In genomic region chr17:38893612-38894011, GRCh38 we compare ENCODE assay signal across 10 cellular contexts. TPM values are rescaled to one million over a fixed set of nuclear protein-coding genes. Genes with fewer than 3 reads are reported as not detected.
DNase-seq lines count a peak whose midpoint lies in the region; ATAC-seq and TF ChIP-seq lines count a peak whose summit lies in the region.
"Had no signal": no experiment of that assay in that cellular context is flagged by ENCODE, and none has a peak within 500 bp of the region (broad histone marks: within the 10 kb centered on the region; RNA-seq: fewer than 3 reads in every experiment).

No MANE protein-coding gene starts in this region.

- H3K9me3 ChIP-seq in BLaER1: no peaks in the 10 kb centered on the region

- H3K27ac Mint-ChIP-seq in naive thymus-derived CD8-positive, alpha-beta T cell: peak overlapping the region; percentile 66 to 99 (median 92)
- no peak overlapping the region for H3K27ac Mint-ChIP-seq in progenitor cell of endocrine pancreas

- peak in 1 of 2 donors; percentile 18 for ATAC-seq in naive thymus-derived CD8-positive, alpha-beta T cell
- no peak for ATAC-seq in GM19452 (IDR thresholded peaks at IDR 0.05; ENCODE audit: unreplicated experiment)

- CTCF ChIA-PET in RWPE1 (lab: Yijun Ruan, JAX): interaction anchor here (0.6 kb wide), 1 partner anchor 164 kb away, joined by 3 read pairs; no protein-coding TSS in a partner anchor

- H3K36me3 Mint-ChIP-seq in naive thymus-derived CD8-positive, alpha-beta T cell: peaks cover 0 to 47% (median 1%) of the 10 kb centered on the region in 3 donors
- H3K36me3 Mint-ChIP-seq in progenitor cell of endocrine pancreas (ENCODE audit: insufficient read depth): peaks cover 4% of the 10 kb centered on the region

- no peak for TF ChIP-seq CTCF in RWPE1 (conservative IDR thresholded peaks at IDR 0.05; ENCODE audit: low read depth)
- TF ChIP-seq CTCF in coronary artery (IDR thresholded peaks at IDR 0.05): no peak
- no peak for TF ChIP-seq CTCF in progenitor cell of endocrine pancreas (IDR thresholded peaks at IDR 0.05; ENCODE audit: unreplicated experiment)

- H3K27ac ChIP-seq in BLaER1 (peak overlapping the region; percentile 78), RWPE1 (peak overlapping the region; percentile 36), coronary artery (peak overlapping the region; percentile 64 to 84)

- POLR2A ChIA-PET in RWPE1 (lab: Yijun Ruan, JAX; ENCODE audit: low non-redundant PET): interaction anchor here (1.2 kb wide), 1 partner anchor 13 kb away, joined by 3 read pairs; no protein-coding TSS in a partner anchor
- POLR2A ChIA-PET in naive thymus-derived CD8-positive, alpha-beta T cell (lab: Charles Lee): interaction anchor here (0.6 to 6.2 kb wide), 9 partner anchors 9 to 67 kb away, joined by 3 to 90 read pairs (median 4); partner anchors contain the start of genes LASP1, LASP1NB and RPL23

- H3K9ac ChIP-seq in BLaER1: peak overlapping the region; percentile 21; the same call in 1 of the 2 replicates

- no peak for DNase-seq in RWPE1 (ENCODE audit: low spot score)
- DNase-seq in coronary artery (ENCODE audit: low spot score): peak; percentile 73
- peak in 1 of 10 donors; percentile 44 for DNase-seq in naive thymus-derived CD8-positive, alpha-beta T cell
- no peak for DNase-seq in NCI-H2227 (lab: John Stamatoyannopoulos, UW; ENCODE audit: unreplicated experiment)
- DNase-seq in progenitor cell of endocrine pancreas (ENCODE audit: low spot score, unreplicated experiment): no peak
- no peak for DNase-seq in G401 (ENCODE audit: low spot score)
- DNase-seq: DND-41, T-helper 9 cell had no signal

- peaks cover 84% of the 10 kb centered on the region for H3K4me1 ChIP-seq in BLaER1

- H4K20me1 ChIP-seq in BLaER1: peaks cover 12% of the 10 kb centered on the region; the same call in 1 of the 2 replicates

- in situ Hi-C loops in G401 (cut with HindIII; ENCODE audit: low sequenced_read_pairs): loop anchor here (10.0 kb wide), 1 partner anchor 69 kb away; the partner anchor contains the start of gene CWC25

- no peak overlapping the region for H3K4me3 ChIP-seq in BLaER1
- peak overlapping the region; percentile 37 for H3K4me3 ChIP-seq in coronary artery

- no peaks in the 10 kb centered on the region for H3K9me3 Mint-ChIP-seq in naive thymus-derived CD8-positive, alpha-beta T cell
- no peaks in the 10 kb centered on the region for H3K9me3 Mint-ChIP-seq in progenitor cell of endocrine pancreas (ENCODE audit: low read depth)

- H3K4me1 Mint-ChIP-seq in naive thymus-derived CD8-positive, alpha-beta T cell: peaks cover 34 to 90% (median 85%) of the 10 kb centered on the region in 4 donors
- H3K4me1 Mint-ChIP-seq in progenitor cell of endocrine pancreas (ENCODE audit: low read depth): no peaks in the 10 kb centered on the region

- H3K4me2 ChIP-seq in BLaER1: peak overlapping the region; percentile 65

- H3K36me3 ChIP-seq in BLaER1: peaks cover 82% of the 10 kb centered on the region

- H3K27me3 Mint-ChIP-seq in naive thymus-derived CD8-positive, alpha-beta T cell: no peaks in the 10 kb centered on the region
- H3K27me3 Mint-ChIP-seq in progenitor cell of endocrine pancreas: no peaks in the 10 kb centered on the region

- H3K27me3 ChIP-seq in BLaER1: no peaks in the 10 kb centered on the region

- H3K4me3 Mint-ChIP-seq in naive thymus-derived CD8-positive, alpha-beta T cell: peak overlapping the region in 7 of 10 donors; percentile 7 to 75 (median 55)
- no peak overlapping the region for H3K4me3 Mint-ChIP-seq in progenitor cell of endocrine pancreas (ENCODE audit: low read depth)

RNA-seq across cellular contexts. Expression of gene LASP1, which starts 23.8 kb away (rescaled TPM):
- total RNA-seq in naive thymus-derived CD8-positive, alpha-beta T cell: 100 to 1,000 TPM; 103 to 107 TPM
- 10 to 100 TPM; 50.1 to 53.1 (median 52.0) TPM for polyA plus RNA-seq in naive thymus-derived CD8-positive, alpha-beta T cell
- 134 and 135 TPM in 2 replicates for total RNA-seq in progenitor cell of endocrine pancreas
- 136 and 141 TPM in 2 replicates for total RNA-seq in G401 (2014; rRNA removed; shearing (Covaris generic))

RNA-seq across cellular contexts. Expression of gene RPL23, which starts 40.1 kb away (rescaled TPM):
- 1,000 to 10,000 TPM; 1,755 to 1,793 TPM for total RNA-seq in naive thymus-derived CD8-positive, alpha-beta T cell
- 1,000 to 10,000 TPM; 1,506 to 1,897 (median 1,688) TPM for polyA plus RNA-seq in naive thymus-derived CD8-positive, alpha-beta T cell
- total RNA-seq in progenitor cell of endocrine pancreas: 1,623 and 1,642 TPM in 2 replicates
- 1,883 and 2,158 TPM in 2 replicates for total RNA-seq in G401 (2014; rRNA removed; shearing (Covaris generic))
